11 cellular contexts compared by ENCODE assay signal in genomic region chr19:16168465-16169081, GRCh38. TPM values are rescaled to one million over a fixed set of nuclear protein-coding genes. Genes with fewer than 3 reads are reported as not detected.
DNase-seq lines count a peak whose midpoint lies in the region; ATAC-seq, FAIRE-seq and TF ChIP-seq lines count a peak whose summit lies in the region.
"Had no signal": no experiment of that assay in that cellular context is flagged by ENCODE, and none has a peak within 500 bp of the region (broad histone marks: within the 10 kb centered on the region; RNA-seq: fewer than 3 reads in every experiment).

No MANE protein-coding gene starts in this region.

- no peak for TF ChIP-seq POLR2A in A549 (IDR thresholded peaks at IDR 0.05; ENCODE audit: low read length)
- TF ChIP-seq POLR2A in GM12892 (IDR thresholded peaks at IDR 0.05; ENCODE audit: low read depth, low read length) = no peak

- no peaks in the 10 kb centered on the region for H3K27me3 Mint-ChIP-seq in central memory CD8-positive, alpha-beta T cell

- H3K9ac ChIP-seq in PC-3 (ENCODE audit: low read length) = no peak overlapping the region
- H3K9ac ChIP-seq: neural progenitor cell had no signal

- H3K4me1 Mint-ChIP-seq in central memory CD8-positive, alpha-beta T cell = peaks cover 20% of the 10 kb centered on the region
- H3K4me1 Mint-ChIP-seq: neural progenitor cell had no signal

- 82% methylated on average over 2 of the region's 2 CpGs for WGBS in A549 (ENCODE audit: missing lambda C conversion rate)

- no peaks in the 10 kb centered on the region for H3K9me3 Mint-ChIP-seq in central memory CD8-positive, alpha-beta T cell
- H3K9me3 Mint-ChIP-seq: neural progenitor cell had no signal

- no peaks in the 10 kb centered on the region for H4K20me1 ChIP-seq in PC-3 (ENCODE audit: low read length)

- FAIRE-seq in A549 (lab: Jason Lieb, UNC) (no peak), GM12892 (lab: Jason Lieb, UNC) (peak; percentile 5), urothelium cell line (lab: Jason Lieb, UNC) (no peak)

- H3F3A ChIP-seq in PC-3 (ENCODE audit: low read length, unreplicated experiment) = no peaks in the 10 kb centered on the region

- no peaks in the 10 kb centered on the region for H3K27me3 ChIP-seq in PC-3 (ENCODE audit: low read length)
- H3K27me3 ChIP-seq: neural progenitor cell had no signal

- H3K4me2 ChIP-seq in A549 = no peak overlapping the region
- H3K4me2 ChIP-seq in PC-3 (ENCODE audit: low read length) = no peak overlapping the region
- H3K4me2 ChIP-seq: neural progenitor cell had no signal

- H3K36me3 ChIP-seq in PC-3 (ENCODE audit: low read depth, low read length) = no peaks in the 10 kb centered on the region
- H3K36me3 ChIP-seq: neural progenitor cell had no signal

- no peak for TF ChIP-seq CTCF in A549 (IDR thresholded peaks at IDR 0.05)
- TF ChIP-seq CTCF in PC-3 (conservative IDR thresholded peaks at IDR 0.05; ENCODE audit: low read depth, low read length) = no peak

- DNase-seq in A549 (ENCODE audit: low read depth in 1 of 2, low spot score in 1 of 2) (no peak), GM12892 (ENCODE audit: insufficient read length) (no peak), PC-3 (peak; percentile 61), Right ventricle myocardium superior (no peak), urothelium cell line (ENCODE audit: low spot score) (no peak)
- DNase-seq in central memory CD8-positive, alpha-beta T cell (ENCODE audit: low spot score in 2 of 2) = no peak

- H3K27ac ChIP-seq in A549 = no peak overlapping the region
- H3K27ac ChIP-seq in PC-3 (ENCODE audit: low read length) = peak overlapping the region; percentile 59
- H3K27ac ChIP-seq: neural progenitor cell had no signal

- H3K79me2 ChIP-seq in PC-3 (ENCODE audit: low read length) = no peaks in the 10 kb centered on the region

- no peaks in the 10 kb centered on the region for H3K9me2 ChIP-seq in PC-3 (replicated peaks; ENCODE audit: low read length)

- H3K4me3 Mint-ChIP-seq in central memory CD8-positive, alpha-beta T cell = no peak overlapping the region
- H3K4me3 Mint-ChIP-seq: neural progenitor cell had no signal

- peaks cover 7% of the 10 kb centered on the region; the same call in 1 of the 3 replicates for H3K4me1 ChIP-seq in A549
- peaks cover 24% of the 10 kb centered on the region for H3K4me1 ChIP-seq in PC-3 (ENCODE audit: insufficient read depth, low read length)
- H3K4me1 ChIP-seq: neural progenitor cell had no signal

- CTCF ChIA-PET in A549 (lab: Yijun Ruan, JAX) = interaction anchor here (1.3 kb wide), 1 partner anchor 13 kb away, joined by 3 read pairs; no protein-coding TSS in a partner anchor
- CTCF ChIA-PET in PC-3 (lab: Charles Lee) = no interaction called here

- intact Hi-C loops in PC-3 (cut with micrococcal nuclease) (no loop called here), Right ventricle myocardium superior (cut with DNase I) (no loop called here)

- no peaks in the 10 kb centered on the region for H3K36me3 Mint-ChIP-seq in central memory CD8-positive, alpha-beta T cell (ENCODE audit: insufficient read depth)
- H3K36me3 Mint-ChIP-seq: neural progenitor cell had no signal

- H3K9me3 ChIP-seq in A549 = no peaks in the 10 kb centered on the region
- no peaks in the 10 kb centered on the region for H3K9me3 ChIP-seq in PC-3 (ENCODE audit: low read length)

- no peak overlapping the region for H3K4me3 ChIP-seq in A549
- no peak overlapping the region for H3K4me3 ChIP-seq in PC-3 (ENCODE audit: low read length)
- H3K4me3 ChIP-seq: neural progenitor cell had no signal

- no TSS peak for BruUV-seq in PC-3 (replicated peaks; lab: Mats Ljungman, UMichigan)

- H3K27ac Mint-ChIP-seq in central memory CD8-positive, alpha-beta T cell (ENCODE audit: low read depth) = no peak overlapping the region
- H3K27ac Mint-ChIP-seq: neural progenitor cell had no signal

- ATAC-seq in A549 (peak in 1 of 2 experiments; percentile 38; a peak in 1 of 6 replicates), PC-3 (peak; percentile 71), Right ventricle myocardium superior (ENCODE audit: poor library complexity) (no peak), HG02884 (IDR thresholded peaks at IDR 0.05; ENCODE audit: unreplicated experiment) (no peak), HG03108 (IDR thresholded peaks at IDR 0.05; ENCODE audit: unreplicated experiment) (no peak)
- ATAC-seq in central memory CD8-positive, alpha-beta T cell (replicated peaks; ENCODE audit: extremely low read depth, poor library complexity, severe bottlenecking) = peak; percentile 62

- no peak for TF ChIP-seq EP300 in A549 (IDR thresholded peaks at IDR 0.05)

- POLR2A ChIA-PET in A549 (lab: Yijun Ruan, JAX) = no interaction called here
- POLR2A ChIA-PET in PC-3 (lab: Charles Lee; ENCODE audit: unreplicated experiment) = interaction anchor here (0.7 kb wide), 1 partner anchor 101 kb away, joined by 5 read pairs; no protein-coding TSS in a partner anchor

- TF ChIP-seq RAD21 in A549 (conservative IDR thresholded peaks at IDR 0.05 in 1 of 2, IDR thresholded peaks at IDR 0.05 in 1 of 2) = no peak

- no peak overlapping the region for H2AFZ ChIP-seq in PC-3 (ENCODE audit: low read length)
- H2AFZ ChIP-seq: neural progenitor cell had no signal

TF ChIP-seq in A549, 52 proteins besides CTCF, POLR2A, EP300 and RAD21:
- TF ChIP-seq JUNB (IDR thresholded peaks at IDR 0.05) = no peak
- peak; percentile 87 for TF ChIP-seq USF2 (IDR thresholded peaks at IDR 0.05)
- TF ChIP-seq MYC (IDR thresholded peaks at IDR 0.05; ENCODE audit: borderline replicate concordance, low read length) = no peak
- TF ChIP-seq HEYL (CRISPR knock-in tag; IDR thresholded peaks at IDR 0.05) = no peak
- TF ChIP-seq FOXS1 (CRISPR knock-in tag; IDR thresholded peaks at IDR 0.05) = no peak

RNA-seq across cellular contexts. Expression of gene CIB3, which starts 4.8 kb away (rescaled TPM):
- polyA plus RNA-seq in A549 (2011; rRNA removed) (not detected in 2 replicates), A549 (2017; fragmentation: RNase III; extraction: RNeasy Plus Mini Kit Qiagen cat#74134 plus additional on column Dnase treatment) (not detected in 3 replicates)
- polyA plus RNA-seq in A549 (2012; cell fraction: cytosol; rRNA removed) = not detected in 2 replicates
- not detected in 2 replicates for polyA plus RNA-seq in A549 (2012; cell fraction: nucleus; rRNA removed)
- not detected in 2 replicates for polyA minus RNA-seq in A549 (2011; rRNA and poly(A)+ RNA removed)
- polyA plus RNA-seq in GM12892 (2012; ENCODE audit: missing spikeins) = not detected
- total RNA-seq in PC-3 (2014; rRNA removed) (0.58 TPM in 1 of 2 replicates, not detected in the other), Right ventricle myocardium superior (not detected)
- total RNA-seq: kidney epithelial cell had no signal
- polyA plus RNA-seq: BJ had no signal

RNA-seq across cellular contexts. Expression of gene FAM32A, which starts 16.6 kb away (rescaled TPM):
- polyA plus RNA-seq in A549 (2011; rRNA removed) (97.6 and 108 TPM in 2 replicates), A549 (2017; fragmentation: RNase III; extraction: RNeasy Plus Mini Kit Qiagen cat#74134 plus additional on column Dnase treatment) (80.8 to 85.1 TPM (median 84.7 TPM) in 3 replicates)
- polyA plus RNA-seq in A549 (2012; cell fraction: cytosol; rRNA removed) = 86.6 and 95.0 TPM in 2 replicates
- 43.9 and 63.3 TPM in 2 replicates for polyA plus RNA-seq in A549 (2012; cell fraction: nucleus; rRNA removed)
- 31.2 and 37.5 TPM in 2 replicates for polyA minus RNA-seq in A549 (2011; rRNA and poly(A)+ RNA removed)
- 40.8 TPM for polyA plus RNA-seq in GM12892 (2012; ENCODE audit: missing spikeins)
- total RNA-seq in PC-3 (2014; rRNA removed) (141 and 165 TPM in 2 replicates), Right ventricle myocardium superior (33.9 TPM)

RNA-seq across cellular contexts. Expression of gene HSH2D, which starts 25.1 kb away (rescaled TPM):
- 0.05 and 0.16 TPM in 2 replicates for polyA plus RNA-seq in A549 (2011; rRNA removed)
- not detected in 2 replicates for polyA plus RNA-seq in A549 (2012; cell fraction: cytosol; rRNA removed)
- not detected in 2 replicates for polyA plus RNA-seq in A549 (2012; cell fraction: nucleus; rRNA removed)
- polyA plus RNA-seq in A549 (2017; fragmentation: RNase III; extraction: RNeasy Plus Mini Kit Qiagen cat#74134 plus additional on column Dnase treatment) = not detected in 3 replicates
- not detected in 2 replicates for polyA minus RNA-seq in A549 (2011; rRNA and poly(A)+ RNA removed)
- 89.1 TPM for polyA plus RNA-seq in GM12892 (2012; ENCODE audit: missing spikeins)
- total RNA-seq in PC-3 (2014; rRNA removed) = 10.9 and 14.5 TPM in 2 replicates
- total RNA-seq in Right ventricle myocardium superior = 0.32 TPM
- polyA plus RNA-seq: BJ had no signal

RNA-seq across cellular contexts. Expression of gene AP1M1, which starts 29.1 kb away (rescaled TPM):
- polyA plus RNA-seq in A549 (2011; rRNA removed) (37.8 and 42.5 TPM in 2 replicates), A549 (2017; fragmentation: RNase III; extraction: RNeasy Plus Mini Kit Qiagen cat#74134 plus additional on column Dnase treatment) (63.0 to 68.0 TPM (median 63.6 TPM) in 3 replicates)
- 73.9 and 92.0 TPM in 2 replicates for polyA plus RNA-seq in A549 (2012; cell fraction: cytosol; rRNA removed)
- polyA plus RNA-seq in A549 (2012; cell fraction: nucleus; rRNA removed) = 105 and 138 TPM in 2 replicates
- 39.7 and 69.8 TPM in 2 replicates for polyA minus RNA-seq in A549 (2011; rRNA and poly(A)+ RNA removed)
- 47.2 TPM for polyA plus RNA-seq in GM12892 (2012; ENCODE audit: missing spikeins)
- total RNA-seq in PC-3 (2014; rRNA removed) (104 and 109 TPM in 2 replicates), Right ventricle myocardium superior (35.6 TPM)

RNA-seq across cellular contexts. Expression of gene RAB8A, which starts 56.9 kb away (rescaled TPM):
- polyA plus RNA-seq in A549 (2011; rRNA removed) (69.4 and 91.4 TPM in 2 replicates), A549 (2017; fragmentation: RNase III; extraction: RNeasy Plus Mini Kit Qiagen cat#74134 plus additional on column Dnase treatment) (89.2 to 101 TPM (median 90.1 TPM) in 3 replicates)
- 55.9 and 57.1 TPM in 2 replicates for polyA plus RNA-seq in A549 (2012; cell fraction: cytosol; rRNA removed)
- 32.6 and 35.2 TPM in 2 replicates for polyA plus RNA-seq in A549 (2012; cell fraction: nucleus; rRNA removed)
- 99.1 and 130 TPM in 2 replicates for polyA minus RNA-seq in A549 (2011; rRNA and poly(A)+ RNA removed)
- polyA plus RNA-seq in GM12892 (2012; ENCODE audit: missing spikeins) = 158 TPM
- total RNA-seq in PC-3 (2014; rRNA removed) (65.7 and 94.5 TPM in 2 replicates), Right ventricle myocardium superior (16.8 TPM)

Comparison
In these comparisons a context has a peak if more than half of its experiments do, and no peak if none do; other contexts are left out.
1. ATAC-seq: peak in PC-3 (single experiment) and central memory CD8-positive, alpha-beta T cell (single experiment); none in Right ventricle myocardium superior (single experiment), HG02884 (single experiment) and HG03108 (single experiment).